In the genomic region with DNA sequence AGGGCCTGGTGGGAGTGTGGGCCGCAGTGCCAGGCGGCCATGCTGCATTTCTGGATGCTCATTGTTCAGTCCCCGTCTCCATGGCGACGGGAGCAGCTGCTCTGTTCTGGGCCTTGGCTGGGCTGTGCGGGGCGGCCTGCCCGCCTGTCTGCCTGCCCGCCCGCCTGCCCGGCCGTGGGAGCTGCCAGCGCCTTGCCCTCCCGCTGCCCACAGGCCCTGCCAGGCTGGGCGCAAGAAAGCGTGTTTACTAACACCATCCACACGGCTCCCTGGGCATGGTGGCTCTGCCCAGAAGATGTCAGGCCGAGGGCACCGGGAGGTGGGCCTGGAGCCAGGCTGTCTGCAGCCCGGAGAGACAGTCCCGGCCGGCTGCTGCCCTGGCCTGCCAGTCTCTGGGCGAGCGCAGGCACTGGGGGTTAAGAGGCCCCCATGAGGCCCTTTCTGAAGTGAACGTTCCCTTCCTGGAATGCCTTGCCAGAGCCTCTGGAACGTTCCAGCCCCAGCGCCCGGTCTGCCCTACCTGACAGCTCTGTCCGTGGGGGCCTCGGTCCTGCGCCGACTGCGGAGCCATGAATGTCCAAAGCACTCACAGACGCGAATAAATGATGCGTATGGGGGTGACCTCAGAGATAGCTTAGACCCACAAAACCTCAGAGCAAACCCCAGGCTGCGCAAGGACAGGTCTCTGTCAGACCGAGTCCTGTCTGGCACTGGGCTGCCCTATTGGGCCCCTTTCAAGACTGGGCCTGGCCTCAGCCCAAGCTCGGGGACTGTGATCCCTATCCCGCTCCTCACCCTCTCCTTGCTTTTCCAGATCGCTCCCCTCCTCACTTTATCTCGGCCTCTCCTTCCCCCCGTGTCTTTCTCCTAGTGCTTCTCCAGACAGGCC, we compare ENCODE assay signal across 15 cellular contexts. TPM values are rescaled to one million over a fixed set of nuclear protein-coding genes. Genes with fewer than 3 reads are reported as not detected.
A peak's percentile ranks its signal among the peaks of the same experiment; 100 is the strongest.
DNase-seq lines count a peak whose midpoint lies in the region; ATAC-seq and TF ChIP-seq lines count a peak whose summit lies in the region.
"Had no signal": no experiment of that assay in that cellular context is flagged by ENCODE, and none has a peak within 500 bp of the region (broad histone marks: within the 10 kb centered on the region; RNA-seq: fewer than 3 reads in every experiment).

No MANE protein-coding gene starts in this region.

- peaks cover 0 to 7% (median 0%) of the 10 kb centered on the region in 9 donors for H3K27me3 ChIP-seq in heart left ventricle
- no peaks in the 10 kb centered on the region for H3K27me3 ChIP-seq in CD4-positive, alpha-beta T cell (ENCODE audit: control insufficient read depth, insufficient read depth, low read length)
- H3K27me3 ChIP-seq: colonic mucosa had no signal

- H3K4me1 ChIP-seq in heart left ventricle, result no peaks in the 10 kb centered on the region
- H3K4me1 ChIP-seq: colonic mucosa had no signal

- peaks cover 14% of the 10 kb centered on the region for H3K4me1 Mint-ChIP-seq in CD4-positive, alpha-beta T cell (ENCODE audit: low read depth)

- in situ Hi-C loops in G401 (cut with HindIII; ENCODE audit: low sequenced_read_pairs), result no loop called here
- in situ Hi-C loops in ACHN (cut with HindIII; ENCODE audit: low pct_ligation_motif_present, low pct_unique_long_range_greater_than_20kb, low sequenced_read_pairs), result no loop called here

- H3K9me3 ChIP-seq in heart left ventricle, result no peaks in the 10 kb centered on the region
- no peaks in the 10 kb centered on the region for H3K9me3 ChIP-seq in CD4-positive, alpha-beta T cell (ENCODE audit: control insufficient read depth, low read length)
- H3K9me3 ChIP-seq: colonic mucosa had no signal

- no peaks in the 10 kb centered on the region for H3K27me3 Mint-ChIP-seq in CD4-positive, alpha-beta T cell

- no peak for TF ChIP-seq POLR2A in heart left ventricle (IDR thresholded peaks at IDR 0.05)

- H3K4me3 Mint-ChIP-seq in CD4-positive, alpha-beta T cell, result no peak overlapping the region

- H3K36me3 ChIP-seq in heart left ventricle, result no peaks in the 10 kb centered on the region
- H3K36me3 ChIP-seq: colonic mucosa had no signal

- TF ChIP-seq CTCF in heart left ventricle (IDR thresholded peaks at IDR 0.05), result no peak
- no peak for TF ChIP-seq CTCF in CD4-positive, alpha-beta T cell (IDR thresholded peaks at IDR 0.05)

- no peak overlapping the region for H3K27ac ChIP-seq in heart left ventricle
- no peak overlapping the region for H3K27ac ChIP-seq in CD4-positive, alpha-beta T cell (ENCODE audit: low read depth, low read length)
- H3K27ac ChIP-seq: colonic mucosa had no signal

- no peak overlapping the region for H3K4me3 ChIP-seq in heart left ventricle
- H3K4me3 ChIP-seq: colonic mucosa had no signal

- POLR2A ChIA-PET in CD4-positive, alpha-beta T cell (lab: Charles Lee), result no interaction called here

- no peaks in the 10 kb centered on the region for H3K36me3 Mint-ChIP-seq in CD4-positive, alpha-beta T cell (ENCODE audit: low read depth)

- H3K27ac Mint-ChIP-seq in CD4-positive, alpha-beta T cell, result no peak overlapping the region

- CTCF ChIA-PET in CD4-positive, alpha-beta T cell (lab: Charles Lee), result no interaction called here

- DNase-seq in G401 (ENCODE audit: low spot score) (peak; percentile 94), SHP77 (lab: John Stamatoyannopoulos, UW) (peak; percentile 85 to 88), heart left ventricle (peak in 1 of 5 donors; percentile 32), occipital lobe (lab: John Stamatoyannopoulos, UW) (peak; percentile 90), ACHN (no peak), SKM-1 (lab: John Stamatoyannopoulos, UW; ENCODE audit: unreplicated experiment) (no peak), SW480 (ENCODE audit: low spot score) (no peak)
- DNase-seq in CD4-positive, alpha-beta T cell, result no peak
- DNase-seq: activated CD4-positive, alpha-beta T cell treated with anti-CD3 and anti-CD28 coated beads for 4 hours; activated naive CD4-positive, alpha-beta T cell treated with Interleukin-2 at 50 U/mL for 16 hours; colonic mucosa; NCI-H187; SIG-M5; stimulated activated CD4-positive, alpha-beta T cell treated with anti-CD3 and anti-CD28 coated beads, Interleukin-15, amount 100 ng/mL, for 24 hours; stimulated activated naive CD4-positive, alpha-beta T cell treated with Interleukin-2 at 50 U/mL for 16 hours had no signal

- 85 to 88% (median 85%) methylated on average over 27 to 43 of the region's 43 CpGs for WGBS in heart left ventricle, 4 donors

- H3K9me3 Mint-ChIP-seq in CD4-positive, alpha-beta T cell, result no peaks in the 10 kb centered on the region

- intact Hi-C loops in heart left ventricle (cut with DNase I), result no loop called here
- intact Hi-C loops in CD4-positive, alpha-beta T cell (cut with DNase I, micrococcal nuclease), result no loop called here

- peak; percentile 46 to 71 (median 56) for ATAC-seq in heart left ventricle
- no peak for ATAC-seq in CD4-positive, alpha-beta T cell (ENCODE audit: poor library complexity)

RNA-seq across cellular contexts. Expression of a gene that starts 44.3 kb away (rescaled TPM):
- not detected in 2 replicates for total RNA-seq in G401 (2014; rRNA removed; shearing (Covaris generic))
- total RNA-seq in heart left ventricle (1 to 10 TPM in 4 of 9 donors, under 1 TPM in 3, not detected in 2; 0.37 to 1.6 (median 1.0) TPM), occipital lobe (75.5 TPM)
- polyA plus RNA-seq in heart left ventricle, result under 1 TPM; 0.22 to 0.27 TPM
- under 1 TPM in 1 of 2 experiments, not detected in 1; 0.19 TPM for total RNA-seq in CD4-positive, alpha-beta T cell

Comparison
In these comparisons a context has a peak if more than half of its experiments do, and no peak if none do; other contexts are left out.
1. DNase-seq: peak in G401 (single experiment), SHP77 (2 of 2) and occipital lobe (single experiment); none in CD4-positive, alpha-beta T cell (0 of 10), ACHN (single experiment), SKM-1 (single experiment) and SW480 (single experiment).
2. RNA of a gene that starts 44.3 kb away (total RNA-seq): 75.5 TPM in occipital lobe (single experiment); 0.37 to 1.6 TPM in heart left ventricle, 0.19 TPM in CD4-positive, alpha-beta T cell and not detected in G401; every median in the first group is over 10 times any median in the second.